8 cellular contexts compared by ENCODE assay signal in genomic region chr2:87465730-87466129, GRCh38.
DNase-seq lines count a peak whose midpoint lies in the region; ATAC-seq and TF ChIP-seq lines count a peak whose summit lies in the region.
"Not testable (repeated sequence)": the region's sequence is repeated elsewhere in the genome, so short reads cannot be mapped to it uniquely, and the experiment has no call there.

No MANE protein-coding gene starts in this region.

- TF ChIP-seq CTCF in natural killer cell (IDR thresholded peaks at IDR 0.05), result not testable (repeated sequence)

- peaks cover 31 to 45% (median 42%) of the 10 kb centered on the region in 3 donors for H3K4me1 Mint-ChIP-seq in CD8-positive, alpha-beta memory T cell
- H3K4me1 Mint-ChIP-seq in T-cell (peaks cover 3 to 58% (median 8%) of the 10 kb centered on the region in 3 donors), natural killer cell (peaks cover 30% of the 10 kb centered on the region in 2 donors)
- H3K4me1 Mint-ChIP-seq in activated CD4-positive, alpha-beta memory T cell treated with anti-CD3 and anti-CD28 coated beads for 36 hours (ENCODE audit: low read depth), result peaks cover 41% of the 10 kb centered on the region
- peaks cover 22% of the 10 kb centered on the region for H3K4me1 Mint-ChIP-seq in activated T-helper 17 cell treated with anti-CD3 and anti-CD28 coated beads, Interleukin-2, amount 50 U/mL, for 72 hours
- peaks cover 30% of the 10 kb centered on the region for H3K4me1 Mint-ChIP-seq in central memory CD8-positive, alpha-beta T cell
- H3K4me1 Mint-ChIP-seq in stimulated activated naive B cell treated with anti-CD40 and anti-IgM and Interleukin-4, amounts not matched to agents 10 μg/mL and 1 μg/mL and 100 μg/mL, for 72 hours, result peaks cover 21 to 33% of the 10 kb centered on the region in 2 donors

- not testable (repeated sequence) for H3K36me3 Mint-ChIP-seq in CD8-positive, alpha-beta memory T cell; T-cell; central memory CD8-positive, alpha-beta T cell (ENCODE audit: insufficient read depth); natural killer cell
- peaks cover 11% of the 10 kb centered on the region for H3K36me3 Mint-ChIP-seq in activated CD4-positive, alpha-beta memory T cell treated with anti-CD3 and anti-CD28 coated beads for 36 hours
- H3K36me3 Mint-ChIP-seq in activated T-helper 17 cell treated with anti-CD3 and anti-CD28 coated beads, Interleukin-2, amount 50 U/mL, for 72 hours (ENCODE audit: low read depth), result peaks cover 31% of the 10 kb centered on the region
- H3K36me3 Mint-ChIP-seq in stimulated activated naive B cell treated with anti-CD40 and anti-IgM and Interleukin-4, amounts not matched to agents 10 μg/mL and 1 μg/mL and 100 μg/mL, for 72 hours, result peaks cover 10 to 17% of the 10 kb centered on the region in 2 donors

- not testable (repeated sequence) for H3K27me3 Mint-ChIP-seq in CD8-positive, alpha-beta memory T cell; T-cell; activated CD4-positive, alpha-beta memory T cell treated with anti-CD3 and anti-CD28 coated beads for 36 hours; activated T-helper 17 cell treated with anti-CD3 and anti-CD28 coated beads, Interleukin-2, amount 50 U/mL, for 72 hours; central memory CD8-positive, alpha-beta T cell; natural killer cell (ENCODE audit: low read depth in 2 of 2); stimulated activated naive B cell treated with anti-CD40 and anti-IgM and Interleukin-4, amounts not matched to agents 10 μg/mL and 1 μg/mL and 100 μg/mL, for 72 hours

- not testable (repeated sequence) for H3K9me3 Mint-ChIP-seq in CD8-positive, alpha-beta memory T cell; T-cell; activated CD4-positive, alpha-beta memory T cell treated with anti-CD3 and anti-CD28 coated beads for 36 hours; activated T-helper 17 cell treated with anti-CD3 and anti-CD28 coated beads, Interleukin-2, amount 50 U/mL, for 72 hours; central memory CD8-positive, alpha-beta T cell; natural killer cell; stimulated activated naive B cell treated with anti-CD40 and anti-IgM and Interleukin-4, amounts not matched to agents 10 μg/mL and 1 μg/mL and 100 μg/mL, for 72 hours

- not testable (repeated sequence) for ATAC-seq in T-cell (replicated peaks in 1 of 4); activated T-helper 17 cell treated with anti-CD3 and anti-CD28 coated beads, Interleukin-2, amount 50 U/mL, for 72 hours (replicated peaks); central memory CD8-positive, alpha-beta T cell (replicated peaks; ENCODE audit: extremely low read depth, poor library complexity, severe bottlenecking); natural killer cell; stimulated activated naive B cell treated with anti-CD40 and anti-IgM and Interleukin-4, amounts not matched to agents 10 μg/mL and 1 μg/mL and 100 μg/mL, for 72 hours (replicated peaks)
- ATAC-seq in left lobe of liver, result peak; percentile 58

- not testable (repeated sequence) for H3K27ac ChIP-seq in CD8-positive, alpha-beta memory T cell (ENCODE audit: low read depth, low read length)

- intact Hi-C loops in activated CD4-positive, alpha-beta memory T cell treated with anti-CD3 and anti-CD28 coated beads for 36 hours (cut with micrococcal nuclease); natural killer cell (cut with micrococcal nuclease): not testable (repeated sequence)

- H3K27ac Mint-ChIP-seq in CD8-positive, alpha-beta memory T cell, result peak overlapping the region in 6 of 8 donors; percentile 46 to 95 (median 79)
- peak overlapping the region; percentile 5 to 53 for H3K27ac Mint-ChIP-seq in T-cell
- H3K27ac Mint-ChIP-seq in activated CD4-positive, alpha-beta memory T cell treated with anti-CD3 and anti-CD28 coated beads for 36 hours, result peak overlapping the region; percentile 80
- H3K27ac Mint-ChIP-seq in activated T-helper 17 cell treated with anti-CD3 and anti-CD28 coated beads, Interleukin-2, amount 50 U/mL, for 72 hours, result peak overlapping the region; percentile 58
- peak overlapping the region; percentile 68 for H3K27ac Mint-ChIP-seq in central memory CD8-positive, alpha-beta T cell (ENCODE audit: low read depth)
- peak overlapping the region; percentile 65 to 77 for H3K27ac Mint-ChIP-seq in natural killer cell
- H3K27ac Mint-ChIP-seq in stimulated activated naive B cell treated with anti-CD40 and anti-IgM and Interleukin-4, amounts not matched to agents 10 μg/mL and 1 μg/mL and 100 μg/mL, for 72 hours, result peak overlapping the region; percentile 42

- CTCF ChIA-PET in CD8-positive, alpha-beta memory T cell (lab: Charles Lee); T-cell (lab: Charles Lee); activated CD4-positive, alpha-beta memory T cell treated with anti-CD3 and anti-CD28 coated beads for 36 hours (lab: Charles Lee): not testable (repeated sequence)

- H3K9me3 ChIP-seq in CD8-positive, alpha-beta memory T cell (ENCODE audit: low read length), result not testable (repeated sequence)

- POLR2A ChIA-PET in CD8-positive, alpha-beta memory T cell (lab: Charles Lee); T-cell (lab: Charles Lee); activated CD4-positive, alpha-beta memory T cell treated with anti-CD3 and anti-CD28 coated beads for 36 hours (lab: Charles Lee): not testable (repeated sequence)

- not testable (repeated sequence) for H3K36me3 ChIP-seq in CD8-positive, alpha-beta memory T cell (ENCODE audit: insufficient read depth, low read length)

- H3K4me3 ChIP-seq in CD8-positive, alpha-beta memory T cell (ENCODE audit: low read length), result not testable (repeated sequence)

- not testable (repeated sequence) for H3K4me1 ChIP-seq in CD8-positive, alpha-beta memory T cell (ENCODE audit: insufficient read depth, low read length)

- not testable (repeated sequence) for DNase-seq in CD8-positive, alpha-beta memory T cell; T-cell; activated CD4-positive, alpha-beta memory T cell treated with anti-CD3 and anti-CD28 coated beads for 36 hours; central memory CD8-positive, alpha-beta T cell (ENCODE audit: low spot score in 2 of 2); left lobe of liver (ENCODE audit: low spot score); natural killer cell; stimulated activated naive B cell treated with anti-CD40 and anti-IgM and Interleukin-4, amounts not matched to agents 10 μg/mL and 1 μg/mL and 100 μg/mL, for 72 hours

- H3K4me3 Mint-ChIP-seq in CD8-positive, alpha-beta memory T cell, result peak overlapping the region in 1 of 7 donors; percentile 53
- not testable (repeated sequence) for H3K4me3 Mint-ChIP-seq in T-cell; activated CD4-positive, alpha-beta memory T cell treated with anti-CD3 and anti-CD28 coated beads for 36 hours; stimulated activated naive B cell treated with anti-CD40 and anti-IgM and Interleukin-4, amounts not matched to agents 10 μg/mL and 1 μg/mL and 100 μg/mL, for 72 hours
- peak overlapping the region; percentile 54 for H3K4me3 Mint-ChIP-seq in activated T-helper 17 cell treated with anti-CD3 and anti-CD28 coated beads, Interleukin-2, amount 50 U/mL, for 72 hours
- peak overlapping the region; percentile 51 for H3K4me3 Mint-ChIP-seq in central memory CD8-positive, alpha-beta T cell
- H3K4me3 Mint-ChIP-seq in natural killer cell, result peak overlapping the region; percentile 22

- H3K27me3 ChIP-seq in CD8-positive, alpha-beta memory T cell (ENCODE audit: insufficient read depth, low read length, poor library complexity, severe bottlenecking), result not testable (repeated sequence)

Comparison
In these comparisons a context has a peak if more than half of its experiments do, and no peak if none do; other contexts are left out.
1. H3K27ac Mint-ChIP-seq: peak in every context shown above with its lines; median percentile 80 in activated CD4-positive, alpha-beta memory T cell treated with anti-CD3 and anti-CD28 coated beads for 36 hours; 79 in CD8-positive, alpha-beta memory T cell; 71 in natural killer cell; 68 in central memory CD8-positive, alpha-beta T cell; 58 in activated T-helper 17 cell treated with anti-CD3 and anti-CD28 coated beads, Interleukin-2, amount 50 U/mL, for 72 hours; 42 in stimulated activated naive B cell treated with anti-CD40 and anti-IgM and Interleukin-4, amounts not matched to agents 10 μg/mL and 1 μg/mL and 100 μg/mL, for 72 hours; 29 in T-cell.